1 cellular context compared by ENCODE assay signal in the genomic region with DNA sequence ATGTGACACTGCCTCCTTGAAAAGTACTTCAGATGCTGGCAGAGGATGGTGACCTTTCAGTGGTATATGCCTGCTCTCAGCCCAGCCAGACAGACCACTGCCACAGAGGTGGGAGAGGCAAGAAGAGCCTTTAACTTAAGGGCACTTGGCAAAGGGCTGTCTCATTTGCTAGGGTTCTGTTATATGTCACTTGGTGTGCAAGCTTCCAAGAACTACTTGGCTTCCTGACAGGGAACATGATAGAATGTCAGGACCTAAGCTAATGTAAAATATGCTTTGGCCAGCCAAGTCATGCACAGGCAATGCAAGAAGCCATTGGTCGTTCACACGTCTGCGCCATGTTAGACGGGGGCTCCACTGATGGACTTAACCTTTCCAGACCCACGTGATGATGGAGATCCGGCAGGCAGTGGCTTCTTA.
TF ChIP-seq lines count a peak whose summit lies in the region.

No MANE protein-coding gene starts in this region.

TF ChIP-seq in GM12878, 131 proteins besides CTCF, POLR2A, EP300 and RAD21 (continued from another document):
- no peak for TF ChIP-seq PBX3 (IDR thresholded peaks at IDR 0.05; ENCODE audit: insufficient replicate concordance, low read depth, low read length)
- TF ChIP-seq, protein P1, sequence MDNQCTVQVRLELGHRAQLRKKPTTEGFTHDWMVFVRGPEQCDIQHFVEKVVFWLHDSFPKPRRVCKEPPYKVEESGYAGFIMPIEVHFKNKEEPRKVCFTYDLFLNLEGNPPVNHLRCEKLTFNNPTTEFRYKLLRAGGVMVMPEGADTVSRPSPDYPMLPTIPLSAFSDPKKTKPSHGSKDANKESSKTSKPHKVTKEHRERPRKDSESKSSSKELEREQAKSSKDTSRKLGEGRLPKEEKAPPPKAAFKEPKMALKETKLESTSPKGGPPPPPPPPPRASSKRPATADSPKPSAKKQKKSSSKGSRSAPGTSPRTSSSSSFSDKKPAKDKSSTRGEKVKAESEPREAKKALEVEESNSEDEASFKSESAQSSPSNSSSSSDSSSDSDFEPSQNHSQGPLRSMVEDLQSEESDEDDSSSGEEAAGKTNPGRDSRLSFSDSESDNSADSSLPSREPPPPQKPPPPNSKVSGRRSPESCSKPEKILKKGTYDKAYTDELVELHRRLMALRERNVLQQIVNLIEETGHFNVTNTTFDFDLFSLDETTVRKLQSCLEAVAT (IDR thresholded peaks at IDR 0.05) = no peak
- TF ChIP-seq CHD2 (IDR thresholded peaks at IDR 0.05; ENCODE audit: borderline replicate concordance, low read depth, low read length) = no peak
